ENCODE assay signal across 8 cellular contexts in genomic region chr17:50094243-50094752, GRCh38. TPM values are rescaled to one million over a fixed set of nuclear protein-coding genes. Genes with fewer than 3 reads are reported as not detected.
DNase-seq lines count a peak whose midpoint lies in the region; ATAC-seq and TF ChIP-seq lines count a peak whose summit lies in the region.

No MANE protein-coding gene starts in this region.

- H3K4me1 Mint-ChIP-seq in nephron, result peaks cover 20% of the 10 kb centered on the region

- TF ChIP-seq CTCF in 22Rv1 (IDR thresholded peaks at IDR 0.05) (peak; percentile 93), LNCaP clone FGC (IDR thresholded peaks at IDR 0.05; ENCODE audit: control insufficient read depth, extremely low read depth, insufficient read depth) (peak; percentile 81), nephron (IDR thresholded peaks at IDR 0.05; ENCODE audit: unreplicated experiment in 3 of 3) (peak; percentile 88 to 94 (median 92))

- no peaks in the 10 kb centered on the region for H3K9me3 Mint-ChIP-seq in nephron

- peak overlapping the region; percentile 93 for H3K4me3 ChIP-seq in LNCaP clone FGC (ENCODE audit: low read depth, low read length)

- DNase-seq in LNCaP clone FGC (ENCODE audit: low read depth) (peak; percentile 51), RPMI7951 (ENCODE audit: low read depth) (peak; percentile 78), fibroblast of the conjunctiva (ENCODE audit: low read depth) (peak; percentile 67)
- DNase-seq in activated T-helper 9 cell treated with anti-CD3 and anti-CD28 coated beads, Interleukin-2, amount 50 U/mL, for 16 hours (ENCODE audit: low read depth), result peak; percentile 86
- peak; percentile 89 for DNase-seq in stimulated activated naive CD4-positive, alpha-beta T cell treated with Interleukin-2 at 50 U/mL for 16 hours (lab: John Stamatoyannopoulos, UW)

- H3K4me3 Mint-ChIP-seq in nephron, result peak overlapping the region; percentile 100

- peaks cover 12% of the 10 kb centered on the region for H3K36me3 Mint-ChIP-seq in nephron (ENCODE audit: low read depth)

- peak overlapping the region; percentile 81 for H3K27ac ChIP-seq in 22Rv1

- ATAC-seq in GM18508 (IDR thresholded peaks at IDR 0.05; ENCODE audit: insufficient read depth, unreplicated experiment), result peak; percentile 24

- H3K27me3 Mint-ChIP-seq in nephron (ENCODE audit: low read depth), result peaks cover 8% of the 10 kb centered on the region

- peak overlapping the region; percentile 82 to 91 (median 89) for H3K27ac Mint-ChIP-seq in nephron

RNA-seq across cellular contexts. Expression of gene PDK2, which starts 0.9 kb away (rescaled TPM):
- 13.9 and 19.2 TPM in 2 replicates for total RNA-seq in RPMI7951 (2014; rRNA removed; shearing (Covaris generic))

RNA-seq across cellular contexts. Expression of gene SAMD14, which starts 35.7 kb away (rescaled TPM):
- total RNA-seq in RPMI7951 (2014; rRNA removed; shearing (Covaris generic)), result 0.10 and 0.24 TPM in 2 replicates

RNA-seq across cellular contexts. Expression of gene ITGA3, which starts 38.4 kb away (rescaled TPM):
- 213 and 279 TPM in 2 replicates for total RNA-seq in RPMI7951 (2014; rRNA removed; shearing (Covaris generic))

RNA-seq across cellular contexts. Expression of gene PPP1R9B, which starts 56.2 kb away (rescaled TPM):
- total RNA-seq in RPMI7951 (2014; rRNA removed; shearing (Covaris generic)), result 9.5 and 12.8 TPM in 2 replicates

Comparison
In these comparisons a context has a peak if more than half of its experiments do, and no peak if none do; other contexts are left out.
1. Peak in every context shown above with its lines: DNase-seq, ATAC-seq, H3K4me3 ChIP-seq and H3K27ac ChIP-seq.